ENCODE assay signal across 1 cellular context in genomic region chr16:21611546-21612384, GRCh38.
TF ChIP-seq lines count a peak whose summit lies in the region.

No MANE protein-coding gene starts in this region.

TF ChIP-seq in HEK293, 187 proteins besides CTCF, POLR2A, EP300 and RAD21 (continued from another document):
- TF ChIP-seq ZNF335 (tag by site-specific recombination; conservative IDR thresholded peaks at IDR 0.05) (0 out of 2 replicates have a peak, but pooled peaks have one; percentile 31), ZNF529 (tag by site-specific recombination; IDR thresholded peaks at IDR 0.05; ENCODE audit: insufficient replicate concordance) (no peak), EGR2 (tag by site-specific recombination; IDR thresholded peaks at IDR 0.05; ENCODE audit: low read depth) (no peak), SALL2 (tag by site-specific recombination; IDR thresholded peaks at IDR 0.05; ENCODE audit: borderline replicate concordance) (no peak), SCRT2 (tag by site-specific recombination; IDR thresholded peaks at IDR 0.05) (peak; percentile 88), ZNF423 (tag by site-specific recombination; IDR thresholded peaks at IDR 0.05) (no peak)
- TF ChIP-seq, protein P1, sequence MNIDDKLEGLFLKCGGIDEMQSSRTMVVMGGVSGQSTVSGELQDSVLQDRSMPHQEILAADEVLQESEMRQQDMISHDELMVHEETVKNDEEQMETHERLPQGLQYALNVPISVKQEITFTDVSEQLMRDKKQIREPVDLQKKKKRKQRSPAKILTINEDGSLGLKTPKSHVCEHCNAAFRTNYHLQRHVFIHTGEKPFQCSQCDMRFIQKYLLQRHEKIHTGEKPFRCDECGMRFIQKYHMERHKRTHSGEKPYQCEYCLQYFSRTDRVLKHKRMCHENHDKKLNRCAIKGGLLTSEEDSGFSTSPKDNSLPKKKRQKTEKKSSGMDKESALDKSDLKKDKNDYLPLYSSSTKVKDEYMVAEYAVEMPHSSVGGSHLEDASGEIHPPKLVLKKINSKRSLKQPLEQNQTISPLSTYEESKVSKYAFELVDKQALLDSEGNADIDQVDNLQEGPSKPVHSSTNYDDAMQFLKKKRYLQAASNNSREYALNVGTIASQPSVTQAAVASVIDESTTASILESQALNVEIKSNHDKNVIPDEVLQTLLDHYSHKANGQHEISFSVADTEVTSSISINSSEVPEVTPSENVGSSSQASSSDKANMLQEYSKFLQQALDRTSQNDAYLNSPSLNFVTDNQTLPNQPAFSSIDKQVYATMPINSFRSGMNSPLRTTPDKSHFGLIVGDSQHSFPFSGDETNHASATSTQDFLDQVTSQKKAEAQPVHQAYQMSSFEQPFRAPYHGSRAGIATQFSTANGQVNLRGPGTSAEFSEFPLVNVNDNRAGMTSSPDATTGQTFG (tag by site-specific recombination; IDR thresholded peaks at IDR 0.05; ENCODE audit: borderline replicate concordance), result no peak
TF ChIP-seq in HEK293: peak in this region for 6.
